1 cellular context compared by ENCODE assay signal in genomic region chr6:30489081-30490030, GRCh38.
A peak's percentile ranks its signal among the peaks of the same experiment; 100 is the strongest.
TF ChIP-seq lines count a peak whose summit lies in the region.

Gene HLA-E (plus strand): TSS chr6:30489509. CDS start chr6:30489532, 23 bp downstream.

TF ChIP-seq in HepG2, 621 proteins besides CTCF, POLR2A, EP300 and RAD21 (continued from another document and continues in another):
- TF ChIP-seq PLSCR1 (CRISPR knock-in tag; IDR thresholded peaks at IDR 0.05; ENCODE audit: borderline replicate concordance) = no peak
- TF ChIP-seq ATF7 (IDR thresholded peaks at IDR 0.05) = no peak
- TF ChIP-seq ATF7 (CRISPR knock-in tag; IDR thresholded peaks at IDR 0.05) = no peak
- TF ChIP-seq THAP8 (CRISPR knock-in tag; IDR thresholded peaks at IDR 0.05; ENCODE audit: borderline replicate concordance) = 0 out of 2 replicates have a peak, but pooled peaks have one; percentile 47
- no peak for TF ChIP-seq PRDM4 (CRISPR knock-in tag; IDR thresholded peaks at IDR 0.05; ENCODE audit: borderline replicate concordance)
- no peak for TF ChIP-seq NFIB (CRISPR knock-in tag; IDR thresholded peaks at IDR 0.05; ENCODE audit: borderline replicate concordance)
- TF ChIP-seq ARID5B (CRISPR knock-in tag; IDR thresholded peaks at IDR 0.05) = peak; percentile 4; the same call in 1 of the 2 replicates
- peak; percentile 82; the same call in 1 of the 2 replicates for TF ChIP-seq ARID2 (CRISPR knock-in tag; IDR thresholded peaks at IDR 0.05; ENCODE audit: borderline replicate concordance)
- TF ChIP-seq ZSCAN31 (CRISPR knock-in tag; IDR thresholded peaks at IDR 0.05; ENCODE audit: low read depth) = peak; percentile 43
- TF ChIP-seq MED13 (CRISPR knock-in tag; IDR thresholded peaks at IDR 0.05) = no peak
- no peak; the same call in none of the 2 replicates for TF ChIP-seq ZNF777 (CRISPR knock-in tag; IDR thresholded peaks at IDR 0.05)
- peak; percentile 45; the same call in 1 of the 2 replicates for TF ChIP-seq ZBTB7B (CRISPR knock-in tag; IDR thresholded peaks at IDR 0.05)
- no peak for TF ChIP-seq ZNF232 (CRISPR knock-in tag; IDR thresholded peaks at IDR 0.05; ENCODE audit: borderline replicate concordance)
- no peak for TF ChIP-seq NAIF1 (CRISPR knock-in tag; IDR thresholded peaks at IDR 0.05; ENCODE audit: borderline replicate concordance)
- TF ChIP-seq RBM39 (IDR thresholded peaks at IDR 0.05; ENCODE audit: low read depth, low read length, poor library complexity, severe bottlenecking) = peak; percentile 60
- TF ChIP-seq LRRFIP1 (CRISPR knock-in tag; conservative IDR thresholded peaks at IDR 0.05) = no peak
- no peak for TF ChIP-seq ZNF609 (CRISPR knock-in tag; IDR thresholded peaks at IDR 0.05; ENCODE audit: borderline replicate concordance)
- TF ChIP-seq ZNF496 (CRISPR knock-in tag; IDR thresholded peaks at IDR 0.05; ENCODE audit: insufficient replicate concordance) = no peak
- peak; percentile 97 for TF ChIP-seq ATF1 (CRISPR knock-in tag; IDR thresholded peaks at IDR 0.05)
- TF ChIP-seq NFKB2 (CRISPR knock-in tag; IDR thresholded peaks at IDR 0.05; ENCODE audit: borderline replicate concordance) = peak; percentile 16; the same call in 1 of the 2 replicates
- TF ChIP-seq KIAA2018 (CRISPR knock-in tag; IDR thresholded peaks at IDR 0.05; ENCODE audit: borderline replicate concordance) = no peak
- peak; percentile 77 for TF ChIP-seq ZNF883 (CRISPR knock-in tag; IDR thresholded peaks at IDR 0.05; ENCODE audit: not compliant biosample characterization)
- no peak for TF ChIP-seq ZNF841 (CRISPR knock-in tag; IDR thresholded peaks at IDR 0.05; ENCODE audit: borderline replicate concordance)
- no peak for TF ChIP-seq NPAS2 (CRISPR knock-in tag; IDR thresholded peaks at IDR 0.05; ENCODE audit: borderline replicate concordance)
- no peak; the same call in 1 of the 2 replicates for TF ChIP-seq FOXA3 (CRISPR knock-in tag; IDR thresholded peaks at IDR 0.05)
- peak; percentile 42; the same call in 1 of the 2 replicates for TF ChIP-seq IRX3 (CRISPR knock-in tag; IDR thresholded peaks at IDR 0.05; ENCODE audit: borderline replicate concordance, low read depth)
- peak; percentile 43; the same call in 1 of the 2 replicates for TF ChIP-seq ZNF7 (CRISPR knock-in tag; IDR thresholded peaks at IDR 0.05)
- TF ChIP-seq ELK4 (CRISPR knock-in tag; IDR thresholded peaks at IDR 0.05; ENCODE audit: borderline replicate concordance) = no peak; the same call in 1 of the 2 replicates
